Comparison of ENCODE assay signal across 9 cellular contexts in genomic region chr11:60762851-60763691, GRCh38. TPM values are rescaled to one million over a fixed set of nuclear protein-coding genes. Genes with fewer than 3 reads are reported as not detected.
DNase-seq lines count a peak whose midpoint lies in the region; ATAC-seq and TF ChIP-seq lines count a peak whose summit lies in the region.
"Had no signal": no experiment of that assay in that cellular context is flagged by ENCODE, and none has a peak within 500 bp of the region (broad histone marks: within the 10 kb centered on the region; RNA-seq: fewer than 3 reads in every experiment).

No MANE protein-coding gene starts in this region.

- H3K27me3 ChIP-seq in spleen (replicated peaks in 1 of 7), result peaks cover 0 to 57% (median 15%) of the 10 kb centered on the region in 7 donors

- H3K27ac ChIP-seq in spleen, result no peak overlapping the region
- H3K27ac ChIP-seq: parathyroid adenoma had no signal

- H3K36me3 Mint-ChIP-seq in WTC11, result no peaks in the 10 kb centered on the region

- H3K36me3 ChIP-seq in spleen, result no peaks in the 10 kb centered on the region

- peaks cover 21% of the 10 kb centered on the region for H3K4me1 Mint-ChIP-seq in WTC11

- TF ChIP-seq CTCF in GM12874 (IDR thresholded peaks at IDR 0.05; ENCODE audit: insufficient read depth, low read depth, low read length) (peak; percentile 60), WTC11 (IDR thresholded peaks at IDR 0.05) (peak; percentile 54; the same call in 1 of the 2 replicates), spleen (IDR thresholded peaks at IDR 0.05 in 8 of 11, conservative IDR thresholded peaks at IDR 0.05 in 3 of 11) (peak in 1 of 11 experiments; percentile 13)

- H3K4me3 ChIP-seq in spleen, result no peak overlapping the region

- H3K9me3 Mint-ChIP-seq in WTC11, result no peaks in the 10 kb centered on the region

- TF ChIP-seq POLR2A in spleen (IDR thresholded peaks at IDR 0.05), result no peak

- H3K4me1 ChIP-seq in spleen, result peaks cover 0 to 36% (median 2%) of the 10 kb centered on the region in 6 donors
- H3K4me1 ChIP-seq: parathyroid adenoma had no signal

- DNase-seq in WTC11 (ENCODE audit: low spot score) (no peak), spleen (peak; percentile 47), globus pallidus (ENCODE audit: low spot score) (no peak), SKM-1 treated with dmso at 0.1 percent for 144 hours (lab: John Stamatoyannopoulos, UW; ENCODE audit: unreplicated experiment) (no peak), ecto neural progenitor cell (ENCODE audit: low spot score) (no peak)

- 57 to 64% (median 61%) methylated on average over 11 of the region's 11 CpGs for WGBS in spleen, 5 donors

- intact Hi-C loops in spleen (cut with DNase I; ENCODE audit: low total_unique reads), result no loop called here

- no peak overlapping the region for H3K4me3 Mint-ChIP-seq in WTC11

- no peak overlapping the region for H3K27ac Mint-ChIP-seq in WTC11

- CTCF ChIA-PET in WTC11 (lab: Charles Lee), result interaction anchor here (0.6 to 6.0 kb wide), 51 partner anchors 8 to 989 kb away, joined by 3 to 125 read pairs (median 5); partner anchors contain the start of genes MS4A10, MS4A18, MS4A8 and PRPF19

- ATAC-seq in GM19463 (IDR thresholded peaks at IDR 0.05; ENCODE audit: unreplicated experiment) (peak; percentile 65), HG03442 (IDR thresholded peaks at IDR 0.05; ENCODE audit: unreplicated experiment) (peak; percentile 59), WTC11 (peak; percentile 60)

- POLR2A ChIA-PET in WTC11 (lab: Charles Lee), result no interaction called here

- peaks cover 18% of the 10 kb centered on the region for H3K27me3 Mint-ChIP-seq in WTC11 (ENCODE audit: low read depth)

- no peaks in the 10 kb centered on the region for H3K9me3 ChIP-seq in spleen

TF ChIP-seq in WTC11, 78 proteins besides CTCF, POLR2A, EP300 and RAD21:
- no peak for TF ChIP-seq AR (CRISPR knock-in tag; IDR thresholded peaks at IDR 0.05)
- TF ChIP-seq ATF6 (CRISPR knock-in tag; IDR thresholded peaks at IDR 0.05), result no peak
- TF ChIP-seq FOXJ3 (CRISPR knock-in tag; IDR thresholded peaks at IDR 0.05; ENCODE audit: borderline replicate concordance), result no peak
- TF ChIP-seq PRDM15 (CRISPR knock-in tag; IDR thresholded peaks at IDR 0.05), result no peak
- no peak for TF ChIP-seq USF2 (CRISPR knock-in tag; IDR thresholded peaks at IDR 0.05)
- no peak for TF ChIP-seq TP53 (CRISPR knock-in tag; IDR thresholded peaks at IDR 0.05)
- no peak for TF ChIP-seq ZNF219 (CRISPR knock-in tag; IDR thresholded peaks at IDR 0.05; ENCODE audit: borderline replicate concordance)
- no peak for TF ChIP-seq ZBTB43 (CRISPR knock-in tag; IDR thresholded peaks at IDR 0.05)
- TF ChIP-seq NR1H2 (CRISPR knock-in tag; IDR thresholded peaks at IDR 0.05), result no peak
- no peak for TF ChIP-seq KAT7 (CRISPR knock-in tag; IDR thresholded peaks at IDR 0.05; ENCODE audit: borderline replicate concordance)
- TF ChIP-seq MLX (CRISPR knock-in tag; IDR thresholded peaks at IDR 0.05), result no peak
- TF ChIP-seq NFYB (CRISPR knock-in tag; conservative IDR thresholded peaks at IDR 0.05; ENCODE audit: low read depth), result no peak
- no peak for TF ChIP-seq GRHL2 (CRISPR knock-in tag; IDR thresholded peaks at IDR 0.05; ENCODE audit: insufficient replicate concordance, severe bottlenecking)
- TF ChIP-seq ZBTB21 (CRISPR knock-in tag; IDR thresholded peaks at IDR 0.05; ENCODE audit: borderline replicate concordance), result no peak

RNA-seq across cellular contexts. Expression of gene MS4A15, which starts 6.4 kb away (rescaled TPM):
- total RNA-seq in WTC11 (2021) (0.09 to 0.41 TPM (median 0.39 TPM) in 3 replicates), spleen (not detected)
- not detected for polyA plus RNA-seq in spleen

RNA-seq across cellular contexts. Expression of gene MS4A10, which starts 22.1 kb away (rescaled TPM):
- total RNA-seq in WTC11 (2021) (not detected in 3 replicates), spleen (not detected)
- polyA plus RNA-seq in spleen, result not detected

RNA-seq across cellular contexts. Expression of gene MS4A18, which starts 38.6 kb away (rescaled TPM):
- total RNA-seq in WTC11 (2021) (not detected in 3 replicates), spleen (not detected)
- not detected for polyA plus RNA-seq in spleen
